In the genomic region with DNA sequence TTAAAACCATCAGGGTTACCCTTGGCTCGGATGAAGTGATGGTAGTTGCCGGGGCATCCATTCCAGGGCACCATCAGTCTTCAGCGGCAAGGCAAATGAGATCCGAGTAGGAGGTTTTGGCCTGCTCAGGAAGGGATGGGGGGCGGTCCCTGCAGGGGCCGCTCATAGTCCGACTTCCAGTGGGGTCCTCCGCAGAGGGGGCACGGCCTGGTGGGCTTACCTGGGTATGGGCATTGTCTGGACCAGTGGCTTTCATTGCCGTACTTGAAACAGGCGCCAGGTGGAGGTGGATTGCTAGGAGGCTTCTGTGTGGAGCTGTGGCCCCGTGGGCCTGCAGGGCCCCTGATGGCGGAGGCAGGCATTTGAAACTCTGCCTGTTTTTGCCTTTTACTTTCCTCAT, we compare ENCODE assay signal across 1 cellular context. TPM values are rescaled to one million over a fixed set of nuclear protein-coding genes. Genes with fewer than 3 reads are reported as not detected.
"Had no signal": no experiment of that assay in that cellular context is flagged by ENCODE, and none has a peak within 500 bp of the region (broad histone marks: within the 10 kb centered on the region; RNA-seq: fewer than 3 reads in every experiment).

No MANE protein-coding gene starts in this region.

RNA-seq across cellular contexts. Expression of gene OLFML1, which starts 32.4 kb away (rescaled TPM):
- total RNA-seq: HT1080 had no signal
